ENCODE assay signal across 8 cellular contexts in the genomic region with DNA sequence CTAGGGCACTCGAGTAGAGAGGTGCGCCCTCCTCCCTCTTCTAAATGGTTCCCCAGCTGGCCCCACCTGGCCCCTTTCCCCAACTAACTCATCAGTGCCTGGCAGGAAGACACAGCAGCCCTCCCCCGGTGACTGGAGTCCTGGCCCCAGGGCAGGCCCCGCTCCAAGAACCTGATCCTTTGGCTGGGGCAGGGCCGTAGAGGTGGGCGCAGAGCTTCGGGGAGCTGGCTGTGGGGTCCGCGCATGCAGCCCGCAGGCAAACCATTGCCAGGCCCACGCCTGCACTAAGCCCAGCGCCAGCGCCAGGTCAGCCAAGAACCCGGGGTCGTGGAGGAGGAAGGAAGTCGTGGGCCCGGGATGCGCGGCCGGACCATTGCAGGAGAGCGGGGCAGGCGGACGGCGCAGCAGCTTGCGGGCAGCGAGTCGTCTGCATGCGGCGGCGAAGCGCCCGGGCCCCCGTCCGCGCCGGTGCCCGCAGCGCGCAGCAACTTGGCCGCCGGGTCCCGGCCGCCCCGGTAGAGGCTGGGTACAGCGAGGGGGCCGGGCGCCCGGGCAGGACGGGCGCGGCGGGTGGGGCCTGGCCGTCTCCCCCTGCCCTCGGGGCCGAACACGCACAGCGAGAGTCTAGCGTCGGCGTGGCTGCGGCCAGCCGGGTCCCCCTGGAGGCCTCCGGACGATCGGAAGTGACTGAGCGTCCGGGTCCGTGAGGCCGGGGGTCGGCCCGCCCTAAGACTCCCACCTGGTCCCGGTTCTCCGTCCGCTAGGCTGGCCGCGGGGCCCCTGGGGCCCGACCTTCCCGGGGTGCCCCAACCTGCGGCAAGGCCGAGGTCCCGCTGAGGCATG. TPM values are rescaled to one million over a fixed set of nuclear protein-coding genes. Genes with fewer than 3 reads are reported as not detected.
DNase-seq lines count a peak whose midpoint lies in the region; ATAC-seq, FAIRE-seq and TF ChIP-seq lines count a peak whose summit lies in the region.

No MANE protein-coding gene starts in this region.

- H3K4me1 ChIP-seq in HCT116 (ENCODE audit: control insufficient read depth in 1 of 2, insufficient read depth in 2 of 2, low read length in 2 of 2) (peaks cover 28 to 44% of the 10 kb centered on the region in 2 experiments), iPS-15b (ENCODE audit: control insufficient read depth, insufficient read depth, low read length) (no peaks in the 10 kb centered on the region)

- peak overlapping the region; percentile 54 for H3K27ac Mint-ChIP-seq in activated T-helper 17 cell treated with anti-CD3 and anti-CD28 coated beads, Interleukin-2, amount 50 U/mL, for 72 hours
- peak overlapping the region; percentile 89 for H3K27ac Mint-ChIP-seq in stimulated activated memory B cell treated with anti-CD40 and anti-IgM and Interleukin-4, amounts not matched to agents 10 μg/mL and 1 μg/mL and 100 μg/mL, for 72 hours

- H3K9me3 Mint-ChIP-seq in activated T-helper 17 cell treated with anti-CD3 and anti-CD28 coated beads, Interleukin-2, amount 50 U/mL, for 72 hours: no peaks in the 10 kb centered on the region
- H3K9me3 Mint-ChIP-seq in stimulated activated memory B cell treated with anti-CD40 and anti-IgM and Interleukin-4, amounts not matched to agents 10 μg/mL and 1 μg/mL and 100 μg/mL, for 72 hours: no peaks in the 10 kb centered on the region

- peaks cover 1% of the 10 kb centered on the region for H3K27me3 Mint-ChIP-seq in activated T-helper 17 cell treated with anti-CD3 and anti-CD28 coated beads, Interleukin-2, amount 50 U/mL, for 72 hours
- H3K27me3 Mint-ChIP-seq in stimulated activated memory B cell treated with anti-CD40 and anti-IgM and Interleukin-4, amounts not matched to agents 10 μg/mL and 1 μg/mL and 100 μg/mL, for 72 hours: peaks cover 40% of the 10 kb centered on the region

- CTCF ChIA-PET in HCT116 (lab: Charles Lee): no interaction called here

- H4K20me1 ChIP-seq in HCT116 (ENCODE audit: insufficient read depth): no peaks in the 10 kb centered on the region

- peak overlapping the region; percentile 85 for H3K4me2 ChIP-seq in HCT116 (ENCODE audit: low read length)

- TF ChIP-seq CTCF in HCT116 (IDR thresholded peaks at IDR 0.05 in 2 of 3, conservative IDR thresholded peaks at IDR 0.05 in 1 of 3; ENCODE audit: borderline replicate concordance in 1 of 3, insufficient read depth in 1 of 3, low read depth in 2 of 3, low read length in 2 of 3): no peak

- POLR2A ChIA-PET in HCT116 (lab: Charles Lee): no interaction called here

- H3K36me3 ChIP-seq in HCT116 (ENCODE audit: control insufficient read depth in 1 of 2, insufficient read depth in 2 of 2, low read length in 2 of 2) (no peaks in the 10 kb centered on the region), iPS-15b (ENCODE audit: control insufficient read depth, insufficient read depth, low read length) (peaks cover 5% of the 10 kb centered on the region)

- peak overlapping the region; percentile 75; the same call in 1 of the 2 replicates for H3K27ac ChIP-seq in HCT116 (ENCODE audit: low read depth, low read length)

- H3K4me3 Mint-ChIP-seq in activated T-helper 17 cell treated with anti-CD3 and anti-CD28 coated beads, Interleukin-2, amount 50 U/mL, for 72 hours: peak overlapping the region; percentile 67
- H3K4me3 Mint-ChIP-seq in stimulated activated memory B cell treated with anti-CD40 and anti-IgM and Interleukin-4, amounts not matched to agents 10 μg/mL and 1 μg/mL and 100 μg/mL, for 72 hours: peak overlapping the region; percentile 89

- no peak for FAIRE-seq in HTR-8/SVneo (lab: Jason Lieb, UNC)

- ATAC-seq in HCT116: no peak
- no peak for ATAC-seq in activated T-helper 17 cell treated with anti-CD3 and anti-CD28 coated beads, Interleukin-2, amount 50 U/mL, for 72 hours (replicated peaks)
- ATAC-seq in stimulated activated memory B cell treated with anti-CD40 and anti-IgM and Interleukin-4, amounts not matched to agents 10 μg/mL and 1 μg/mL and 100 μg/mL, for 72 hours: peak; percentile 20
- no peak for ATAC-seq in HG03439 (IDR thresholded peaks at IDR 0.05; ENCODE audit: unreplicated experiment)
- no peak for ATAC-seq in GM21529 (IDR thresholded peaks at IDR 0.05; ENCODE audit: unreplicated experiment)

- BruUV-seq in HCT116 (replicated peaks; lab: Mats Ljungman, UMichigan): no TSS peak

- no peaks in the 10 kb centered on the region for H3K9me2 ChIP-seq in HCT116 (ENCODE audit: insufficient read depth)

- H3K4me3 ChIP-seq in HCT116 (replicated peaks in 1 of 2; ENCODE audit: low read depth in 1 of 2, low read length in 2 of 2) (peak overlapping the region; percentile 42 to 58), iPS-15b (ENCODE audit: low read depth, low read length) (peak overlapping the region; percentile 70)

- peaks cover 36% of the 10 kb centered on the region for H3K79me2 ChIP-seq in HCT116 (ENCODE audit: insufficient read depth, low read length)

- no peaks in the 10 kb centered on the region for H3K4me1 Mint-ChIP-seq in activated T-helper 17 cell treated with anti-CD3 and anti-CD28 coated beads, Interleukin-2, amount 50 U/mL, for 72 hours
- H3K4me1 Mint-ChIP-seq in stimulated activated memory B cell treated with anti-CD40 and anti-IgM and Interleukin-4, amounts not matched to agents 10 μg/mL and 1 μg/mL and 100 μg/mL, for 72 hours: peaks cover 58% of the 10 kb centered on the region

- RAD21 ChIA-PET in HCT116 (lab: Charles Lee; ENCODE audit: low non-redundant PET in 1 of 2, low total read pairs in 2 of 2, uncharacterized antibody in 2 of 2, unreplicated experiment in 2 of 2): no interaction called here

- no peak for TF ChIP-seq RAD21 in HCT116 (IDR thresholded peaks at IDR 0.05; ENCODE audit: low read depth)

- no peak for TF ChIP-seq POLR2A in HCT116 (IDR thresholded peaks at IDR 0.05; ENCODE audit: borderline replicate concordance, extremely low read depth, insufficient read depth, insufficient read length)

- peaks cover 5% of the 10 kb centered on the region for H3K36me3 Mint-ChIP-seq in activated T-helper 17 cell treated with anti-CD3 and anti-CD28 coated beads, Interleukin-2, amount 50 U/mL, for 72 hours (ENCODE audit: low read depth)
- H3K36me3 Mint-ChIP-seq in stimulated activated memory B cell treated with anti-CD40 and anti-IgM and Interleukin-4, amounts not matched to agents 10 μg/mL and 1 μg/mL and 100 μg/mL, for 72 hours: peaks cover 5% of the 10 kb centered on the region

- H3K27me3 ChIP-seq in HCT116 (ENCODE audit: insufficient read depth, low read length) (no peaks in the 10 kb centered on the region), iPS-15b (ENCODE audit: control insufficient read depth, insufficient read depth, low read length) (no peaks in the 10 kb centered on the region)

- H3K9me3 ChIP-seq in HCT116 (ENCODE audit: control insufficient read depth in 1 of 2, insufficient read depth in 1 of 2, low read depth in 1 of 2, low read length in 2 of 2): no peaks in the 10 kb centered on the region
- no peaks in the 10 kb centered on the region for H3K9me3 ChIP-seq in iPS-15b (ENCODE audit: control insufficient read depth, insufficient read depth, low read length)

- no peak for DNase-seq in HCT116 (ENCODE audit: low read depth, low spot score)
- DNase-seq in HTR-8/SVneo (ENCODE audit: insufficient read length, low spot score): no peak
- DNase-seq in NCI-H1417 (lab: John Stamatoyannopoulos, UW): no peak

- H3K9ac ChIP-seq in HCT116 (ENCODE audit: low read length) (peak overlapping the region; percentile 65), iPS-15b (ENCODE audit: low read depth, low read length) (no peak overlapping the region)

- H2AFZ ChIP-seq in HCT116 (ENCODE audit: low read depth, low read length, poor library complexity, severe bottlenecking): no peak overlapping the region

- intact Hi-C loops in HCT116 (cut with micrococcal nuclease): no loop called here

TF ChIP-seq in HCT116, 20 proteins besides CTCF, POLR2A, EP300 and RAD21:
- TF ChIP-seq EGR1 (IDR thresholded peaks at IDR 0.05; ENCODE audit: low read depth): no peak
- no peak for TF ChIP-seq JUND (IDR thresholded peaks at IDR 0.05)
- TF ChIP-seq, protein P1, sequence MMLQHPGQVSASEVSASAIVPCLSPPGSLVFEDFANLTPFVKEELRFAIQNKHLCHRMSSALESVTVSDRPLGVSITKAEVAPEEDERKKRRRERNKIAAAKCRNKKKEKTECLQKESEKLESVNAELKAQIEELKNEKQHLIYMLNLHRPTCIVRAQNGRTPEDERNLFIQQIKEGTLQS (IDR thresholded peaks at IDR 0.05): no peak
- TF ChIP-seq, protein P2, sequence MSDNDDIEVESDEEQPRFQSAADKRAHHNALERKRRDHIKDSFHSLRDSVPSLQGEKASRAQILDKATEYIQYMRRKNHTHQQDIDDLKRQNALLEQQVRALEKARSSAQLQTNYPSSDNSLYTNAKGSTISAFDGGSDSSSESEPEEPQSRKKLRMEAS (IDR thresholded peaks at IDR 0.05): no peak
- TF ChIP-seq SIN3A (IDR thresholded peaks at IDR 0.05; ENCODE audit: low read depth): no peak
- no peak for TF ChIP-seq EZH2 (IDR thresholded peaks at IDR 0.05)
- TF ChIP-seq SP1 (IDR thresholded peaks at IDR 0.05; ENCODE audit: low read depth): no peak
- TF ChIP-seq POLR2AphosphoS5 (IDR thresholded peaks at IDR 0.05; ENCODE audit: low read depth, low read length): no peak
- no peak for TF ChIP-seq YY1 (IDR thresholded peaks at IDR 0.05; ENCODE audit: extremely low read depth, insufficient replicate concordance, low read depth, low read length)
- no peak for TF ChIP-seq FOSL1 (IDR thresholded peaks at IDR 0.05; ENCODE audit: low read depth)
- TF ChIP-seq SRF (IDR thresholded peaks at IDR 0.05; ENCODE audit: low read depth): no peak

RNA-seq across cellular contexts. Expression of a gene that starts 1.0 kb away (rescaled TPM):
- 90.3 TPM for total RNA-seq in HCT116 (2021; ENCODE audit: unreplicated experiment)
- 81.3 and 109 TPM in 2 replicates for polyA plus RNA-seq in HCT116 (2012)
- 100 to 1,000 TPM in 1 of 2 donors, 10 to 100 TPM in 1; 70.1 to 116 TPM for total RNA-seq in activated T-helper 17 cell treated with anti-CD3 and anti-CD28 coated beads, Interleukin-2, amount 50 U/mL, for 72 hours

RNA-seq across cellular contexts. Expression of a gene that starts 14.2 kb away (rescaled TPM):
- 8.0 TPM for total RNA-seq in HCT116 (2021; ENCODE audit: unreplicated experiment)
- 6.5 and 11.2 TPM in 2 replicates for polyA plus RNA-seq in HCT116 (2012)
- total RNA-seq in activated T-helper 17 cell treated with anti-CD3 and anti-CD28 coated beads, Interleukin-2, amount 50 U/mL, for 72 hours: 10 to 100 TPM in 1 of 2 donors, 1 to 10 TPM in 1; 2.5 to 16.6 TPM

RNA-seq across cellular contexts. Expression of a gene that starts 16.0 kb away (rescaled TPM):
- total RNA-seq in HCT116 (2021; ENCODE audit: unreplicated experiment): 29.6 TPM
- polyA plus RNA-seq in HCT116 (2012): 27.2 and 30.6 TPM in 2 replicates
- 10 to 100 TPM; 16.5 to 26.7 TPM for total RNA-seq in activated T-helper 17 cell treated with anti-CD3 and anti-CD28 coated beads, Interleukin-2, amount 50 U/mL, for 72 hours
